ENCODE assay signal across 21 cellular contexts in the genomic region with DNA sequence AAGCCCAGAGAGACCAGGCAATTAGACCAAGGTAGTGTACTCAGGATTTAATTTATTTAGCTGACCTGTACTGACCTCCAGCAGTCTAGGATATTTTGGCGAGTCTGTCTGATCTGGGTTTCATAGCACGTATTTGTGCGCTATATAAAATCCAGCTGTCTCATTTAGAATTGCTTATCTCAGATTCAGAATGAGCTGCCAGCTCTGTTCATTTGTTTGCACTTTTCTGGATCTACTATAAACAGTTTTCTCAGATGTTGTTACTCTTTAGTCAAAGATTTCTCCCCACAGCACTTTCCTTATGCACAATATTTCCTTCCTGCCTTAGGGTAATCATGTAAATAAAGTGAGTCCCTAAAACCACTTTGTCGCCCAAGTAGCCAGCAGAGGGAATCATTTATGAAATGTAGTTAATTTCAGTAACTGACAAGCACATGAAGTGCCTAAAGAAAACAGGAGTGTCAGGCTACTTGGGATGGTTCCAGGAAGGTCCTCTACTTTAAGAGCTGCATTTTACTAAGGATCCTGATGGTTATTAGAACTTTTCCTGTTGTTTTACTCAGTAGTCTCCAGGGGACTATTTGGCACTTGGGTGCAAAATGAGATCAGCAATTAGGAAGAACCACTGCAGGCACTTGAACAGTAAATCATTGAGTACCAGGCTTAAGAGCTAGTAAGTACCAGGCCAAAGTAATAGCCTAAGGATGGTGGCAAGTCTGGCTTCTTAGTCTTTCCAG.
A peak's percentile ranks its signal among the peaks of the same experiment; 100 is the strongest.
DNase-seq lines count a peak whose midpoint lies in the region; ATAC-seq, FAIRE-seq and TF ChIP-seq lines count a peak whose summit lies in the region.
"Had no signal": no experiment of that assay in that cellular context is flagged by ENCODE, and none has a peak within 500 bp of the region (broad histone marks: within the 10 kb centered on the region; RNA-seq: fewer than 3 reads in every experiment).

No MANE protein-coding gene starts in this region.

- H3K27ac ChIP-seq in right cardiac atrium (ENCODE audit: low read length) (no peak overlapping the region), lower lobe of right lung (no peak overlapping the region), colonic mucosa (no peak overlapping the region)
- H3K27ac ChIP-seq: C4-2B, cardiac muscle cell, pancreas had no signal

- H3K36me3 ChIP-seq in lower lobe of right lung, result no peaks in the 10 kb centered on the region
- H3K36me3 ChIP-seq in colonic mucosa, result no peaks in the 10 kb centered on the region
- H3K36me3 ChIP-seq: cardiac muscle cell, pancreas had no signal

- H3K9ac ChIP-seq in colonic mucosa (ENCODE audit: low read depth in 2 of 2, low read length in 2 of 2), result no peak overlapping the region

- intact Hi-C loops in left ventricle myocardium superior (cut with micrococcal nuclease) (no loop called here), right cardiac atrium (cut with DNase I) (no loop called here), lower lobe of right lung (cut with DNase I) (no loop called here), colonic mucosa (cut with DNase I) (no loop called here)

- WGBS in right cardiac atrium, result 24% methylated on average over 4 of the region's 4 CpGs

- TF ChIP-seq CTCF in lower lobe of right lung (IDR thresholded peaks at IDR 0.05) (no peak), colonic mucosa (IDR thresholded peaks at IDR 0.05) (no peak)

- DNase-seq in left ventricle myocardium superior, result no peak
- DNase-seq in right cardiac atrium, result no peak
- DNase-seq in lower lobe of right lung, result no peak
- DNase-seq in colonic mucosa, result no peak
- DNase-seq in occipital lobe (lab: John Stamatoyannopoulos, UW), result no peak
- DNase-seq in HTR-8/SVneo (ENCODE audit: insufficient read length, low spot score), result no peak
- DNase-seq: activated CD4-positive, alpha-beta T cell treated with anti-CD3 and anti-CD28 coated beads, Interleukin-2, amount 10 ng/mL, durations not matched to agents 7 days and 5 days; activated effector memory CD4-positive, alpha-beta T cell treated with Interleukin-2 at 50 U/mL for 16 hours; MM.1S; NCI-H2029; NCI-H510A treated with DMSO at 0.1 percent for 48 hours; pancreas; stimulated activated CD4-positive, alpha-beta T cell treated with anti-CD3 and anti-CD28 coated beads, Interleukin-2, amount 100 ng/mL, for 24 hours; stimulated activated naive CD8-positive, alpha-beta T cell treated with anti-CD3 and anti-CD28 coated beads, Interleukin-15, Interleukin-2, amounts not matched to agents 100 U/mL and 50 U/mL, for 24 hours had no signal

- no peaks in the 10 kb centered on the region for H3K27me3 ChIP-seq in right cardiac atrium (ENCODE audit: control insufficient read depth, insufficient read depth)
- H3K27me3 ChIP-seq in lower lobe of right lung (ENCODE audit: low read depth), result no peaks in the 10 kb centered on the region
- no peaks in the 10 kb centered on the region for H3K27me3 ChIP-seq in colonic mucosa
- H3K27me3 ChIP-seq: cardiac muscle cell, pancreas had no signal

- H3K4me1 ChIP-seq in right cardiac atrium (ENCODE audit: control insufficient read depth, insufficient read depth, low read length) (no peaks in the 10 kb centered on the region), lower lobe of right lung (no peaks in the 10 kb centered on the region), colonic mucosa (no peaks in the 10 kb centered on the region)
- H3K4me1 ChIP-seq: pancreas had no signal

- no peak for FAIRE-seq in HTR-8/SVneo (lab: Jason Lieb, UNC)
- FAIRE-seq: A204.1, GM12878, pancreas had no signal

- no peaks in the 10 kb centered on the region for H3K9me3 ChIP-seq in right cardiac atrium (ENCODE audit: control insufficient read depth, low read length)
- no peaks in the 10 kb centered on the region for H3K9me3 ChIP-seq in lower lobe of right lung
- H3K9me3 ChIP-seq in colonic mucosa, result no peaks in the 10 kb centered on the region
- H3K9me3 ChIP-seq: pancreas had no signal

- peak; percentile 41 for ATAC-seq in left ventricle myocardium superior
- no peak for ATAC-seq in right cardiac atrium
- ATAC-seq in SK-N-SH treated with all-trans-retinoic acid at 6 μM for 48 hours, result no peak
- ATAC-seq in lower lobe of right lung, result peak; percentile 41 to 70
- ATAC-seq in GM18867 (IDR thresholded peaks at IDR 0.05; ENCODE audit: unreplicated experiment), result no peak
- ATAC-seq: GM12878; pancreas; Right ventricle myocardium inferior; stimulated activated naive CD8-positive, alpha-beta T cell treated with anti-CD3 and anti-CD28 coated beads, Interleukin-15, Interleukin-2, amounts not matched to agents 100 U/mL and 50 U/mL, for 24 hours had no signal

- H3K4me3 ChIP-seq in right cardiac atrium (ENCODE audit: low read length) (no peak overlapping the region), lower lobe of right lung (no peak overlapping the region), colonic mucosa (no peak overlapping the region)
- H3K4me3 ChIP-seq: cardiac muscle cell, GM12878, pancreas had no signal

TF ChIP-seq in SK-N-SH treated with all-trans-retinoic acid at 6 μM for 48 hours, 23 proteins besides CTCF, POLR2A, EP300 and RAD21:
- TF ChIP-seq TCF4 (CRISPR knock-in tag; IDR thresholded peaks at IDR 0.05; ENCODE audit: borderline replicate concordance) (peak; percentile 38; the same call in 1 of the 2 replicates), POU6F1 (CRISPR knock-in tag; IDR thresholded peaks at IDR 0.05; ENCODE audit: borderline replicate concordance, low read depth) (no peak)
- TF ChIP-seq, protein P1, sequence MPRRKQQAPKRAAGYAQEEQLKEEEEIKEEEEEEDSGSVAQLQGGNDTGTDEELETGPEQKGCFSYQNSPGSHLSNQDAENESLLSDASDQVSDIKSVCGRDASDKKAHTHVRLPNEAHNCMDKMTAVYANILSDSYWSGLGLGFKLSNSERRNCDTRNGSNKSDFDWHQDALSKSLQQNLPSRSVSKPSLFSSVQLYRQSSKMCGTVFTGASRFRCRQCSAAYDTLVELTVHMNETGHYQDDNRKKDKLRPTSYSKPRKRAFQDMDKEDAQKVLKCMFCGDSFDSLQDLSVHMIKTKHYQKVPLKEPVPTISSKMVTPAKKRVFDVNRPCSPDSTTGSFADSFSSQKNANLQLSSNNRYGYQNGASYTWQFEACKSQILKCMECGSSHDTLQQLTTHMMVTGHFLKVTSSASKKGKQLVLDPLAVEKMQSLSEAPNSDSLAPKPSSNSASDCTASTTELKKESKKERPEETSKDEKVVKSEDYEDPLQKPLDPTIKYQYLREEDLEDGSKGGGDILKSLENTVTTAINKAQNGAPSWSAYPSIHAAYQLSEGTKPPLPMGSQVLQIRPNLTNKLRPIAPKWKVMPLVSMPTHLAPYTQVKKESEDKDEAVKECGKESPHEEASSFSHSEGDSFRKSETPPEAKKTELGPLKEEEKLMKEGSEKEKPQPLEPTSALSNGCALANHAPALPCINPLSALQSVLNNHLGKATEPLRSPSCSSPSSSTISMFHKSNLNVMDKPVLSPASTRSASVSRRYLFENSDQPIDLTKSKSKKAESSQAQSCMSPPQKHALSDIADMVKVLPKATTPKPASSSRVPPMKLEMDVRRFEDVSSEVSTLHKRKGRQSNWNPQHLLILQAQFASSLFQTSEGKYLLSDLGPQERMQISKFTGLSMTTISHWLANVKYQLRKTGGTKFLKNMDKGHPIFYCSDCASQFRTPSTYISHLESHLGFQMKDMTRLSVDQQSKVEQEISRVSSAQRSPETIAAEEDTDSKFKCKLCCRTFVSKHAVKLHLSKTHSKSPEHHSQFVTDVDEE (CRISPR knock-in tag; IDR thresholded peaks at IDR 0.05), result peak; percentile 68

Comparison
In these comparisons a context has a peak if more than half of its experiments do, and no peak if none do; other contexts are left out.
1. ATAC-seq: peak in left ventricle myocardium superior (single experiment) and lower lobe of right lung (2 of 2); none in right cardiac atrium (0 of 2), SK-N-SH treated with all-trans-retinoic acid at 6 μM for 48 hours (single experiment) and GM18867 (single experiment).